Comparison of ENCODE assay signal across 8 cellular contexts in genomic region chr18:79965119-79965902, GRCh38. TPM values are rescaled to one million over a fixed set of nuclear protein-coding genes. Genes with fewer than 3 reads are reported as not detected.
DNase-seq lines count a peak whose midpoint lies in the region; ATAC-seq and TF ChIP-seq lines count a peak whose summit lies in the region.

No MANE protein-coding gene starts in this region.

- ATAC-seq in GM19351 (IDR thresholded peaks at IDR 0.05; ENCODE audit: unreplicated experiment) = peak; percentile 20
- peak; percentile 77 for ATAC-seq in RWPE2 (ENCODE audit: low read depth)
- no peak for ATAC-seq in memory B cell (ENCODE audit: low read depth)
- no peak for ATAC-seq in HG02885 (IDR thresholded peaks at IDR 0.05; ENCODE audit: poor library complexity, unreplicated experiment)

- H3K36me3 Mint-ChIP-seq in memory B cell = no peaks in the 10 kb centered on the region
- peaks cover 5% of the 10 kb centered on the region for H3K36me3 Mint-ChIP-seq in type B pancreatic cell

- peaks cover 25 to 43% (median 37%) of the 10 kb centered on the region in 10 experiments for H3K4me1 ChIP-seq in BLaER1 treated with 17β-estradiol and CSF1 and Interleukin-3, amounts not matched to agents 10 nM and 100 nM
- peaks cover 22% of the 10 kb centered on the region for H3K4me1 ChIP-seq in RWPE2 (ENCODE audit: insufficient read depth, poor library complexity, severe bottlenecking)
- peaks cover 3% of the 10 kb centered on the region for H3K4me1 ChIP-seq in effector memory CD4-positive, alpha-beta T cell (ENCODE audit: control insufficient read depth, insufficient read depth, low read length, poor library complexity, severe bottlenecking)

- H3K36me3 ChIP-seq in BLaER1 treated with 17β-estradiol and CSF1 and Interleukin-3, amounts not matched to agents 10 nM and 100 nM = peaks cover 0 to 19% (median 9%) of the 10 kb centered on the region in 11 experiments; a peak in 19 of 22 replicates
- peaks cover 27% of the 10 kb centered on the region for H3K36me3 ChIP-seq in RWPE2 (ENCODE audit: low read depth)
- peaks cover 3% of the 10 kb centered on the region for H3K36me3 ChIP-seq in effector memory CD4-positive, alpha-beta T cell (ENCODE audit: control insufficient read depth, insufficient read depth, low read length)

- peak overlapping the region; percentile 32 to 71 (median 61); a peak in 21 of 22 replicates for H3K27ac ChIP-seq in BLaER1 treated with 17β-estradiol and CSF1 and Interleukin-3, amounts not matched to agents 10 nM and 100 nM
- H3K27ac ChIP-seq in RWPE2 (ENCODE audit: poor library complexity, severe bottlenecking) = peak overlapping the region; percentile 93
- H3K27ac ChIP-seq in effector memory CD4-positive, alpha-beta T cell (ENCODE audit: insufficient read depth, low read length, poor library complexity, severe bottlenecking) = peak overlapping the region; percentile 50

- no peaks in the 10 kb centered on the region for H3K9me3 ChIP-seq in BLaER1 treated with 17β-estradiol and CSF1 and Interleukin-3, amounts not matched to agents 10 nM and 100 nM (replicated peaks in 1 of 11)
- H3K9me3 ChIP-seq in RWPE2 (ENCODE audit: severe bottlenecking) = no peaks in the 10 kb centered on the region
- no peaks in the 10 kb centered on the region for H3K9me3 ChIP-seq in effector memory CD4-positive, alpha-beta T cell (ENCODE audit: control insufficient read depth, low read length)

- peak overlapping the region; percentile 91 to 99 (median 97) for H3K4me2 ChIP-seq in BLaER1 treated with 17β-estradiol and CSF1 and Interleukin-3, amounts not matched to agents 10 nM and 100 nM

- peak overlapping the region; percentile 56 to 73 (median 63) for H3K4me3 ChIP-seq in BLaER1 treated with 17β-estradiol and CSF1 and Interleukin-3, amounts not matched to agents 10 nM and 100 nM
- peak overlapping the region; percentile 57 for H3K4me3 ChIP-seq in RWPE2 (ENCODE audit: severe bottlenecking)
- peak overlapping the region; percentile 62 for H3K4me3 ChIP-seq in effector memory CD4-positive, alpha-beta T cell (ENCODE audit: insufficient read depth, low read depth, low read length, poor library complexity, severe bottlenecking)

- no peak for DNase-seq in RWPE2 (ENCODE audit: low spot score)
- no peak for DNase-seq in effector memory CD4-positive, alpha-beta T cell
- DNase-seq in memory B cell (ENCODE audit: low spot score in 2 of 2) = no peak
- DNase-seq in type B pancreatic cell (ENCODE audit: extremely low spot score, unreplicated experiment) = no peak
- no peak for DNase-seq in NCI-H2196 treated with DMSO at 0.1 percent for 48 hours (lab: John Stamatoyannopoulos, UW; ENCODE audit: unreplicated experiment)

- H3K27ac Mint-ChIP-seq in memory B cell (no peak overlapping the region), type B pancreatic cell (peak overlapping the region; percentile 90)

- peaks cover 0 to 17% (median 5%) of the 10 kb centered on the region in 11 experiments; a peak in 11 of 22 replicates for H3K27me3 ChIP-seq in BLaER1 treated with 17β-estradiol and CSF1 and Interleukin-3, amounts not matched to agents 10 nM and 100 nM
- H3K27me3 ChIP-seq in RWPE2 (ENCODE audit: insufficient read depth, poor library complexity, severe bottlenecking) = no peaks in the 10 kb centered on the region
- no peaks in the 10 kb centered on the region for H3K27me3 ChIP-seq in effector memory CD4-positive, alpha-beta T cell (replicated peaks; ENCODE audit: control insufficient read depth, insufficient read depth, low read length, poor library complexity, severe bottlenecking)

- peaks cover 9 to 73% (median 56%) of the 10 kb centered on the region in 11 experiments; a peak in 21 of 22 replicates for H4K20me1 ChIP-seq in BLaER1 treated with 17β-estradiol and CSF1 and Interleukin-3, amounts not matched to agents 10 nM and 100 nM

- H3K27me3 Mint-ChIP-seq in memory B cell (peaks cover 2% of the 10 kb centered on the region), type B pancreatic cell (peaks cover 4% of the 10 kb centered on the region)

- H3K9me3 Mint-ChIP-seq in memory B cell (no peaks in the 10 kb centered on the region), type B pancreatic cell (no peaks in the 10 kb centered on the region)

- H3K4me3 Mint-ChIP-seq in memory B cell = peak overlapping the region; percentile 68
- H3K4me3 Mint-ChIP-seq in type B pancreatic cell = peak overlapping the region; percentile 83

- peak overlapping the region; percentile 63 to 90 (median 78) for H3K9ac ChIP-seq in BLaER1 treated with 17β-estradiol and CSF1 and Interleukin-3, amounts not matched to agents 10 nM and 100 nM

- H3K4me1 Mint-ChIP-seq in memory B cell (peaks cover 23% of the 10 kb centered on the region), type B pancreatic cell (ENCODE audit: unreplicated experiment) (peaks cover 11% of the 10 kb centered on the region)

- TF ChIP-seq CTCF in RWPE2 (IDR thresholded peaks at IDR 0.05; ENCODE audit: poor library complexity, severe bottlenecking) (no peak), type B pancreatic cell (conservative IDR thresholded peaks at IDR 0.05) (no peak)

RNA-seq across cellular contexts. Expression of gene HSBP1L1, which starts 0.9 kb away (rescaled TPM):
- 9.9 and 25.0 TPM in 2 replicates for total RNA-seq in type B pancreatic cell (ENCODE audit: low replicate concordance)

RNA-seq across cellular contexts. Expression of gene SLC66A2, which starts 13.9 kb away (rescaled TPM):
- 39.3 and 39.7 TPM in 2 replicates for total RNA-seq in type B pancreatic cell (ENCODE audit: low replicate concordance)

RNA-seq across cellular contexts. Expression of gene TXNL4A, which starts 23.1 kb away (rescaled TPM):
- 103 and 126 TPM in 2 replicates for total RNA-seq in type B pancreatic cell (ENCODE audit: low replicate concordance)

Comparison
In these comparisons a context has a peak if more than half of its experiments do, and no peak if none do; other contexts are left out.
1. ATAC-seq: peak in GM19351 (single experiment) and RWPE2 (single experiment); none in memory B cell (single experiment) and HG02885 (single experiment).
2. Peak in every context shown above with its lines, with median percentiles within 50 percentile points of each other: H3K27ac ChIP-seq and H3K4me3 ChIP-seq.